26 cellular contexts compared by ENCODE assay signal in the genomic region with DNA sequence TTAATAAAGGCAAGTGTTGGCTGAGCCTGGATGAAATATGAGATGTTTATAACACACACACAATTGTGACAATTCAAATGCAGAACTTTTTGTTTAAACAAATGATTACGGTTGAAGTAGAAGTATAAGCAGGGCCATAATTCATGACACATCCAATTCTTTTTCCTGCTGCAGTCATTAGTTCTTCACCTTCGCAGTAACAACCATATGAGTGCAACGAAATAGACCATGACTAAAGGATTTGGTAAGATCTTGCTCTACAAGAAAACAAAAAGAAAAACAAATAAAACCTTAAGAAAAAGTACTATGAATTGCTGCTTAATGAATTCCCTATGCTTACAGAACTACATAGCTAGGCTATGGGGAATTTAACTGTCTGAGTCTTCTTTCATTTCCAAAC.
"Had no signal": no experiment of that assay in that cellular context is flagged by ENCODE, and none has a peak within 500 bp of the region (broad histone marks: within the 10 kb centered on the region; RNA-seq: fewer than 3 reads in every experiment).

No MANE protein-coding gene starts in this region.

- DNase-seq: effector CD4-positive, alpha-beta T cell; endodermal cell; erythroblast; head of caudate nucleus; kidney; left cardiac atrium; left ventricle myocardium inferior; lower lobe of right lung; natural killer cell; posterior cingulate gyrus; sigmoid colon; small intestine; stimulated activated CD4-positive, alpha-beta T cell treated with anti-CD3 and anti-CD28 coated beads, Interleukin-12 subunit alpha, Interleukin-12 subunit beta, amount 100 ng/mL, for 4 hours; stimulated activated naive CD4-positive, alpha-beta T cell; stomach; substantia nigra; trophoblast cell had no signal

- H3K4me2 ChIP-seq: hepatocyte had no signal

- H3K4me3 Mint-ChIP-seq: endodermal cell, memory B cell, mesothelial cell of epicardium, natural killer cell, neural crest cell had no signal

- FAIRE-seq: endothelial cell of umbilical vein, small intestine had no signal

- H3K9me3 ChIP-seq: gastroesophageal sphincter, left ventricle myocardium inferior, lower lobe of right lung, right atrium auricular region, sigmoid colon, stomach, thoracic aorta had no signal

- H3K79me2 ChIP-seq: hepatocyte had no signal

- H3K4me1 Mint-ChIP-seq: memory B cell, natural killer cell had no signal

- H3K36me3 Mint-ChIP-seq: memory B cell, mesothelial cell of epicardium, natural killer cell had no signal

- H3K4me3 ChIP-seq: coronary artery, gastroesophageal sphincter, hepatocyte, left ventricle myocardium inferior, lower lobe of right lung, right atrium auricular region, sigmoid colon, stomach, thoracic aorta had no signal

- H2AFZ ChIP-seq: hepatocyte had no signal

- H3K27me3 ChIP-seq: gastroesophageal sphincter, hepatocyte, right atrium auricular region, sigmoid colon, stomach had no signal

- H3K4me1 ChIP-seq: gastroesophageal sphincter, left ventricle myocardium inferior, lower lobe of right lung, right atrium auricular region, sigmoid colon, stomach had no signal

- H3K27ac Mint-ChIP-seq: endodermal cell, memory B cell, mesothelial cell of epicardium, natural killer cell had no signal

- H3K36me3 ChIP-seq: gastroesophageal sphincter, left ventricle myocardium inferior, lower lobe of right lung, right atrium auricular region, sigmoid colon, stomach, thoracic aorta had no signal

- H3K27ac ChIP-seq: coronary artery, gastroesophageal sphincter, hepatocyte, left ventricle myocardium inferior, lower lobe of right lung, right atrium auricular region, sigmoid colon, stomach, thoracic aorta had no signal

- H3K9me3 Mint-ChIP-seq: mesothelial cell of epicardium, natural killer cell, neural crest cell had no signal
